In genomic region chr7:43869018-43869897, GRCh38 we compare ENCODE assay signal across 1 cellular context.
TF ChIP-seq lines count a peak whose summit lies in the region.

TSS of gene MRPS24 (minus strand) at chr7:43869517. CDS start at chr7:43869495, 22 bp downstream.

TF ChIP-seq in WTC11, 78 proteins besides CTCF, POLR2A, EP300 and RAD21 (continued from another document):
- TF ChIP-seq PRDM15 (CRISPR knock-in tag; IDR thresholded peaks at IDR 0.05) = no peak
- no peak for TF ChIP-seq ATF2 (CRISPR knock-in tag; IDR thresholded peaks at IDR 0.05; ENCODE audit: borderline replicate concordance, low read depth)
- TF ChIP-seq OVOL2 (CRISPR knock-in tag; IDR thresholded peaks at IDR 0.05; ENCODE audit: borderline replicate concordance) = no peak
- no peak for TF ChIP-seq ZBTB43 (CRISPR knock-in tag; IDR thresholded peaks at IDR 0.05)
- no peak for TF ChIP-seq STAT6 (CRISPR knock-in tag; conservative IDR thresholded peaks at IDR 0.05; ENCODE audit: low read depth)
- TF ChIP-seq TP53 (CRISPR knock-in tag; IDR thresholded peaks at IDR 0.05) = 0 out of 2 replicates have a peak, but pooled peaks have one; percentile 42
- no peak for TF ChIP-seq ZNF281 (CRISPR knock-in tag; IDR thresholded peaks at IDR 0.05)
- TF ChIP-seq SMAD3 (CRISPR knock-in tag; IDR thresholded peaks at IDR 0.05; ENCODE audit: borderline replicate concordance) = no peak
- no peak for TF ChIP-seq RORB (CRISPR knock-in tag; IDR thresholded peaks at IDR 0.05)
- TF ChIP-seq, protein P1, sequence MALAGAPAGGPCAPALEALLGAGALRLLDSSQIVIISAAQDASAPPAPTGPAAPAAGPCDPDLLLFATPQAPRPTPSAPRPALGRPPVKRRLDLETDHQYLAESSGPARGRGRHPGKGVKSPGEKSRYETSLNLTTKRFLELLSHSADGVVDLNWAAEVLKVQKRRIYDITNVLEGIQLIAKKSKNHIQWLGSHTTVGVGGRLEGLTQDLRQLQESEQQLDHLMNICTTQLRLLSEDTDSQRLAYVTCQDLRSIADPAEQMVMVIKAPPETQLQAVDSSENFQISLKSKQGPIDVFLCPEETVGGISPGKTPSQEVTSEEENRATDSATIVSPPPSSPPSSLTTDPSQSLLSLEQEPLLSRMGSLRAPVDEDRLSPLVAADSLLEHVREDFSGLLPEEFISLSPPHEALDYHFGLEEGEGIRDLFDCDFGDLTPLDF (CRISPR knock-in tag; IDR thresholded peaks at IDR 0.05) = no peak; the same call in 1 of the 2 replicates
- no peak for TF ChIP-seq SOX15 (CRISPR knock-in tag; IDR thresholded peaks at IDR 0.05)
- TF ChIP-seq NFATC4 (CRISPR knock-in tag; IDR thresholded peaks at IDR 0.05) = no peak
- TF ChIP-seq, protein P2, sequence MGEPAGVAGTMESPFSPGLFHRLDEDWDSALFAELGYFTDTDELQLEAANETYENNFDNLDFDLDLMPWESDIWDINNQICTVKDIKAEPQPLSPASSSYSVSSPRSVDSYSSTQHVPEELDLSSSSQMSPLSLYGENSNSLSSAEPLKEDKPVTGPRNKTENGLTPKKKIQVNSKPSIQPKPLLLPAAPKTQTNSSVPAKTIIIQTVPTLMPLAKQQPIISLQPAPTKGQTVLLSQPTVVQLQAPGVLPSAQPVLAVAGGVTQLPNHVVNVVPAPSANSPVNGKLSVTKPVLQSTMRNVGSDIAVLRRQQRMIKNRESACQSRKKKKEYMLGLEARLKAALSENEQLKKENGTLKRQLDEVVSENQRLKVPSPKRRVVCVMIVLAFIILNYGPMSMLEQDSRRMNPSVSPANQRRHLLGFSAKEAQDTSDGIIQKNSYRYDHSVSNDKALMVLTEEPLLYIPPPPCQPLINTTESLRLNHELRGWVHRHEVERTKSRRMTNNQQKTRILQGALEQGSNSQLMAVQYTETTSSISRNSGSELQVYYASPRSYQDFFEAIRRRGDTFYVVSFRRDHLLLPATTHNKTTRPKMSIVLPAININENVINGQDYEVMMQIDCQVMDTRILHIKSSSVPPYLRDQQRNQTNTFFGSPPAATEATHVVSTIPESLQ (CRISPR knock-in tag; IDR thresholded peaks at IDR 0.05) = no peak
- no peak for TF ChIP-seq NR2C2 (CRISPR knock-in tag; IDR thresholded peaks at IDR 0.05)
- TF ChIP-seq ESRRA (CRISPR knock-in tag; IDR thresholded peaks at IDR 0.05; ENCODE audit: borderline replicate concordance) = no peak
- no peak for TF ChIP-seq ZMAT4 (CRISPR knock-in tag; IDR thresholded peaks at IDR 0.05)
- no peak; the same call in 1 of the 2 replicates for TF ChIP-seq NFE2L1 (CRISPR knock-in tag; IDR thresholded peaks at IDR 0.05)
- TF ChIP-seq, protein P3, sequence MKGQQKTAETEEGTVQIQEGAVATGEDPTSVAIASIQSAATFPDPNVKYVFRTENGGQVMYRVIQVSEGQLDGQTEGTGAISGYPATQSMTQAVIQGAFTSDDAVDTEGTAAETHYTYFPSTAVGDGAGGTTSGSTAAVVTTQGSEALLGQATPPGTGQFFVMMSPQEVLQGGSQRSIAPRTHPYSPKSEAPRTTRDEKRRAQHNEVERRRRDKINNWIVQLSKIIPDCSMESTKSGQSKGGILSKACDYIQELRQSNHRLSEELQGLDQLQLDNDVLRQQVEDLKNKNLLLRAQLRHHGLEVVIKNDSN (CRISPR knock-in tag; IDR thresholded peaks at IDR 0.05) = peak; percentile 50; the same call in 1 of the 2 replicates
- TF ChIP-seq TEAD1 (CRISPR knock-in tag; IDR thresholded peaks at IDR 0.05) = peak; percentile 78; the same call in 1 of the 2 replicates
- TF ChIP-seq, protein P4, sequence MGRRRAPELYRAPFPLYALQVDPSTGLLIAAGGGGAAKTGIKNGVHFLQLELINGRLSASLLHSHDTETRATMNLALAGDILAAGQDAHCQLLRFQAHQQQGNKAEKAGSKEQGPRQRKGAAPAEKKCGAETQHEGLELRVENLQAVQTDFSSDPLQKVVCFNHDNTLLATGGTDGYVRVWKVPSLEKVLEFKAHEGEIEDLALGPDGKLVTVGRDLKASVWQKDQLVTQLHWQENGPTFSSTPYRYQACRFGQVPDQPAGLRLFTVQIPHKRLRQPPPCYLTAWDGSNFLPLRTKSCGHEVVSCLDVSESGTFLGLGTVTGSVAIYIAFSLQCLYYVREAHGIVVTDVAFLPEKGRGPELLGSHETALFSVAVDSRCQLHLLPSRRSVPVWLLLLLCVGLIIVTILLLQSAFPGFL (CRISPR knock-in tag; IDR thresholded peaks at IDR 0.05; ENCODE audit: borderline replicate concordance) = no peak
- TF ChIP-seq NFYB (CRISPR knock-in tag; conservative IDR thresholded peaks at IDR 0.05; ENCODE audit: low read depth) = no peak
- TF ChIP-seq E2F5 (CRISPR knock-in tag; IDR thresholded peaks at IDR 0.05) = peak; percentile 71
- no peak for TF ChIP-seq CDX4 (CRISPR knock-in tag; IDR thresholded peaks at IDR 0.05; ENCODE audit: borderline replicate concordance)
- TF ChIP-seq FOXP4 (CRISPR knock-in tag; IDR thresholded peaks at IDR 0.05) = peak; percentile 75; the same call in 1 of the 2 replicates
- no peak for TF ChIP-seq ZNF263 (CRISPR knock-in tag; IDR thresholded peaks at IDR 0.05; ENCODE audit: low read depth)
- no peak for TF ChIP-seq ZNF219 (CRISPR knock-in tag; IDR thresholded peaks at IDR 0.05; ENCODE audit: borderline replicate concordance)
- no peak for TF ChIP-seq ELF4 (CRISPR knock-in tag; IDR thresholded peaks at IDR 0.05; ENCODE audit: low read depth)
